ENCODE assay signal across 11 cellular contexts in the genomic region with DNA sequence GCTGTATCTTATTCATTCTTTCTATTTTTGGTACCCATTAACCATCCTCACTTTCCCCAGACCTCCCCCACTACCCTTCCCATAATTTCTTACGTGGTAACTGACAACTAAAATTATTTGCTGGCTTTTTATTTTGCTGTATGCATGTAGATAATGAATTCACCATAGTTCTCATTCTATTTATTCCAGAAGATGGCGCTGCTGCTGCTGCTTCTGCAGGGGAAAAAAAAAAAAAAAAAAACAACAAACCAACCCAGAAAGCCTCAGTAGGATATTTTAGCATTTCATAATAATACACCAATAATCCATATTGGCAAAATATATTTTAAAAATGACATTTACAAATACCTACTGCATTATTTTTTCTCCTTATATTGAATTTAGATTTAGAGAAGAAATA.
A peak's percentile ranks its signal among the peaks of the same experiment; 100 is the strongest.
DNase-seq lines count a peak whose midpoint lies in the region; ATAC-seq and TF ChIP-seq lines count a peak whose summit lies in the region.
"Had no signal": no experiment of that assay in that cellular context is flagged by ENCODE, and none has a peak within 500 bp of the region (broad histone marks: within the 10 kb centered on the region; RNA-seq: fewer than 3 reads in every experiment).

No MANE protein-coding gene starts in this region.

- in situ Hi-C loops in ACHN (cut with HindIII; ENCODE audit: low pct_ligation_motif_present, low pct_unique_long_range_greater_than_20kb, low sequenced_read_pairs) (no loop called here), Panc1 (cut with HindIII; ENCODE audit: low pct_unique_long_range_greater_than_20kb, low sequenced_read_pairs) (no loop called here), transverse colon (cut with MboI; ENCODE audit: low pct_ligation_motif_present in 1 of 4, low pct_unique_long_range_greater_than_20kb in 1 of 4, low sequenced_read_pairs in 3 of 4) (no loop called here)

- no peak for TF ChIP-seq POLR2A in transverse colon (IDR thresholded peaks at IDR 0.05)

- no peaks in the 10 kb centered on the region for H3K9me3 ChIP-seq in Panc1 (ENCODE audit: control insufficient read depth, insufficient read depth, low read depth, low read length)
- H3K9me3 ChIP-seq in transverse colon, result no peaks in the 10 kb centered on the region

- H3K4me1 ChIP-seq in Panc1 (ENCODE audit: control insufficient read depth, insufficient read depth, low read length) (no peaks in the 10 kb centered on the region), transverse colon (no peaks in the 10 kb centered on the region)

- intact Hi-C loops in Panc1 (cut with micrococcal nuclease; ENCODE audit: unreplicated experiment) (no loop called here), transverse colon (cut with DNase I; ENCODE audit: low total_unique reads) (no loop called here)

- no peak for TF ChIP-seq EP300 in transverse colon (IDR thresholded peaks at IDR 0.05; ENCODE audit: low read depth)

- ATAC-seq in Panc1, result no peak
- no peak for ATAC-seq in GM19035 (IDR thresholded peaks at IDR 0.05; ENCODE audit: unreplicated experiment)
- ATAC-seq in GM19397 (IDR thresholded peaks at IDR 0.05; ENCODE audit: unreplicated experiment), result no peak

- no peak overlapping the region for H3K27ac ChIP-seq in Panc1 (ENCODE audit: low read length)
- no peak overlapping the region for H3K27ac ChIP-seq in transverse colon
- H3K27ac ChIP-seq: epithelial cell of prostate, SK-N-MC had no signal

- no peaks in the 10 kb centered on the region for H3K27me3 ChIP-seq in Panc1 (ENCODE audit: control insufficient read depth, insufficient read depth, low read length)
- no peaks in the 10 kb centered on the region for H3K27me3 ChIP-seq in transverse colon

- DNase-seq in ACHN (peak; percentile 0), Panc1 (ENCODE audit: low read depth, low spot score) (no peak), glomerular endothelial cell (ENCODE audit: extremely low read depth, low read depth, low spot score) (peak; percentile 4), middle frontal gyrus (ENCODE audit: extremely low spot score, low spot score) (no peak), transverse colon (no peak)
- DNase-seq: naive B cell had no signal

- BruUV-seq in Panc1 (replicated peaks; lab: Mats Ljungman, UMichigan), result no TSS peak

- POLR2A ChIA-PET in Panc1 (lab: Charles Lee), result no interaction called here

- CTCF ChIA-PET in Panc1 (lab: Charles Lee), result no interaction called here

- TF ChIP-seq CTCF in GM12873 (IDR thresholded peaks at IDR 0.05; ENCODE audit: insufficient read depth, low read depth, low read length, missing control alignments) (peak; percentile 35), Panc1 (IDR thresholded peaks at IDR 0.05) (peak; percentile 37; the same call in 1 of the 2 replicates), transverse colon (IDR thresholded peaks at IDR 0.05) (peak in 1 of 5 experiments; percentile 24)

- WGBS in transverse colon (ENCODE audit: low coverage in 1 of 2), 2 donors, result 4% methylated on average over 2 of the region's 2 CpGs; no CpG with 5 or more reads in 1 of the 2 donors

- H3K4me3 ChIP-seq in Panc1 (ENCODE audit: low read depth in 2 of 2, low read length in 2 of 2) (no peak overlapping the region), transverse colon (no peak overlapping the region)
- H3K4me3 ChIP-seq: SK-N-MC had no signal

- H3K36me3 ChIP-seq in Panc1 (ENCODE audit: control insufficient read depth, insufficient read depth, low read length) (no peaks in the 10 kb centered on the region), transverse colon (no peaks in the 10 kb centered on the region)

Comparison
In these comparisons a context has a peak if more than half of its experiments do, and no peak if none do; other contexts are left out.
1. DNase-seq: peak in ACHN (single experiment) and glomerular endothelial cell (single experiment); none in Panc1 (single experiment), middle frontal gyrus (single experiment) and transverse colon (single experiment).